In genomic region chrX:3663576-3664290, GRCh38 we compare ENCODE assay signal across 1 cellular context.
TF ChIP-seq lines count a peak whose summit lies in the region.

No MANE protein-coding gene starts in this region.

TF ChIP-seq in HepG2, 621 proteins besides CTCF, POLR2A, EP300 and RAD21:
- TF ChIP-seq MBNL3 (CRISPR knock-in tag; conservative IDR thresholded peaks at IDR 0.05) (no peak), ARNT (IDR thresholded peaks at IDR 0.05) (no peak), FUBP1 (CRISPR knock-in tag; IDR thresholded peaks at IDR 0.05; ENCODE audit: borderline replicate concordance) (no peak), ZNF788 (CRISPR knock-in tag; IDR thresholded peaks at IDR 0.05; ENCODE audit: borderline replicate concordance) (no peak), TP53 (CRISPR knock-in tag; conservative IDR thresholded peaks at IDR 0.05) (no peak), PREB (CRISPR knock-in tag; IDR thresholded peaks at IDR 0.05) (no peak), THAP11 (CRISPR knock-in tag; IDR thresholded peaks at IDR 0.05) (no peak), SMAD3 (CRISPR knock-in tag; IDR thresholded peaks at IDR 0.05) (no peak), ATAD3A (CRISPR knock-in tag; IDR thresholded peaks at IDR 0.05) (no peak), NCOR1 (IDR thresholded peaks at IDR 0.05; ENCODE audit: borderline replicate concordance, low read length) (no peak), ZNF615 (CRISPR knock-in tag; IDR thresholded peaks at IDR 0.05; ENCODE audit: borderline replicate concordance) (no peak), KLF6 (CRISPR knock-in tag; IDR thresholded peaks at IDR 0.05) (no peak), HNF4G (IDR thresholded peaks at IDR 0.05; ENCODE audit: borderline replicate concordance, low read depth, low read length) (no peak), HNF4G (CRISPR knock-in tag; IDR thresholded peaks at IDR 0.05; ENCODE audit: borderline replicate concordance, low read depth) (no peak), ZBTB7A (CRISPR knock-in tag; IDR thresholded peaks at IDR 0.05) (no peak), KLF13 (CRISPR knock-in tag; IDR thresholded peaks at IDR 0.05) (no peak), STAT6 (CRISPR knock-in tag; IDR thresholded peaks at IDR 0.05; ENCODE audit: borderline replicate concordance) (no peak)
- TF ChIP-seq, protein P1, sequence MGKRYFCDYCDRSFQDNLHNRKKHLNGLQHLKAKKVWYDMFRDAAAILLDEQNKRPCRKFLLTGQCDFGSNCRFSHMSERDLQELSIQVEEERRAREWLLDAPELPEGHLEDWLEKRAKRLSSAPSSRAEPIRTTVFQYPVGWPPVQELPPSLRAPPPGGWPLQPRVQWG (CRISPR knock-in tag; IDR thresholded peaks at IDR 0.05; ENCODE audit: borderline replicate concordance, low read depth), result no peak
TF ChIP-seq in HepG2: peak in this region for 0.
